ENCODE assay signal across 10 cellular contexts in genomic region chr9:136741885-136742568, GRCh38. TPM values are rescaled to one million over a fixed set of nuclear protein-coding genes. Genes with fewer than 3 reads are reported as not detected.
DNase-seq lines count a peak whose midpoint lies in the region; ATAC-seq lines count a peak whose summit lies in the region.
"Had no signal": no experiment of that assay in that cellular context is flagged by ENCODE, and none has a peak within 500 bp of the region (broad histone marks: within the 10 kb centered on the region; RNA-seq: fewer than 3 reads in every experiment).

No MANE protein-coding gene starts in this region.

- ATAC-seq in left colon, result peak; percentile 45

- intact Hi-C loops in left colon (cut with DNase I, micrococcal nuclease), result no loop called here

- DNase-seq in stimulated activated CD4-positive, alpha-beta T cell treated with anti-CD3 and anti-CD28 coated beads, Interleukin-15, amount 100 ng/mL, for 24 hours, result peak; percentile 76
- no peak for DNase-seq in stimulated activated CD4-positive, alpha-beta T cell treated with anti-CD3 and anti-CD28 coated beads, Interleukin-12 subunit alpha, Interleukin-12 subunit beta, amount 100 ng/mL, for 4 hours
- peak; percentile 24 to 34 for DNase-seq in activated CD4-positive, alpha-beta T cell treated with anti-CD3 and anti-CD28 coated beads, Interleukin-2, amount 50 U/mL, for 4 hours
- DNase-seq in left colon, result no peak
- DNase-seq in NOMO-1 (lab: John Stamatoyannopoulos, UW; ENCODE audit: unreplicated experiment in 2 of 2), result no peak
- no peak for DNase-seq in GDM1 (lab: John Stamatoyannopoulos, UW)
- DNase-seq in GM19238 (ENCODE audit: insufficient read length, low spot score), result no peak
- DNase-seq in foreskin melanocyte, result no peak
- DNase-seq: midbrain, testis had no signal

RNA-seq across cellular contexts. Expression of gene LCN10, which starts 0.7 kb away (rescaled TPM):
- total RNA-seq in left colon, result 1 to 10 TPM; 1.2 to 2.4 TPM

RNA-seq across cellular contexts. Expression of gene LCN6, which starts 6.3 kb away (rescaled TPM):
- total RNA-seq in left colon, result 1 to 10 TPM; 1.0 to 3.6 TPM

RNA-seq across cellular contexts. Expression of gene LCN8, which starts 16.0 kb away (rescaled TPM):
- under 1 TPM in 1 of 2 donors, not detected in 1; 0.36 TPM for total RNA-seq in left colon
- total RNA-seq: testis had no signal

RNA-seq across cellular contexts. Expression of gene LCN15, which starts 22.3 kb away (rescaled TPM):
- total RNA-seq in left colon, result 10 to 100 TPM in 1 of 2 donors, 1 to 10 TPM in 1; 8.0 to 15.9 TPM

RNA-seq across cellular contexts. Expression of gene DIPK1B, which starts 29.7 kb away (rescaled TPM):
- total RNA-seq in left colon, result 1 to 10 TPM; 1.3 to 2.1 TPM

Comparison
In these comparisons a context has a peak if more than half of its experiments do, and no peak if none do; other contexts are left out.
1. DNase-seq: peak in stimulated activated CD4-positive, alpha-beta T cell treated with anti-CD3 and anti-CD28 coated beads, Interleukin-15, amount 100 ng/mL, for 24 hours (single experiment) and activated CD4-positive, alpha-beta T cell treated with anti-CD3 and anti-CD28 coated beads, Interleukin-2, amount 50 U/mL, for 4 hours (2 of 2); none in stimulated activated CD4-positive, alpha-beta T cell treated with anti-CD3 and anti-CD28 coated beads, Interleukin-12 subunit alpha, Interleukin-12 subunit beta, amount 100 ng/mL, for 4 hours (single experiment), left colon (0 of 2), NOMO-1 (0 of 2), GDM1 (single experiment), GM19238 (single experiment) and foreskin melanocyte (single experiment).